ENCODE assay signal across 10 cellular contexts in the genomic region with DNA sequence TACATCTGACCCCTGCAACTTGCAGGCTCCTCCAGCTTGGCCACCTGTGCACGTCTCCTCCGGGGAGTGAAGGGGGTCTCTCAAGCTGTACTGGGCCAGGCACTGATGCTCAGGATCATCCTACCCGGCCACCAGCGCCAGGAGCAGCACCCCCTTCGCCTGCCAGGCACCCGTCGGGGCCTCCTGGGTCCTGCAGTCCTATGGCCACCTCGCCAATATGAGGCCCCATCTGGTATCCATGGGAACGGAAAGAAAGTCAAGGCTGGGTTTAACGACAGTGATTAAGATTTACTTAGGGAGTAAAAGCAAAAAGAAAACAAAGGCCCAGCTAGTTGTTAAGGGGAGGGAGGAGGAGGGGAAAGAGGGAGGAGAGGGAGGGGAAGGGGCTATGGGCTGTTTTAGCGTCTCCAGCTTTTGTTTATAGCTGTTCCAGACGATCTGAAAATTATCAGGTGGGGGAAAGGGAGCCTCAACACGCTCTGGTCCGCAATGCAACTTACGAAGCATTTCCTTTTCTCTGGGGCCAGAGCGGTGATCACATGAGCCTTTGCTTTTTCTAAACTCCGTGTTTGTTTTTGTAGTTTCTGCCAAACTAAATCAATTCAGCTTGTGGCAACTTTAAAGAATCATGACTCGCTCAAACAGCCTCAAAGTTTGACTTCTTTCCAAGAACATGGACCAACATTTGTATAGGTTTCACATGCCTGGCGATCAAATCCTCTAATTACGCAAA.
DNase-seq lines count a peak whose midpoint lies in the region; ATAC-seq and TF ChIP-seq lines count a peak whose summit lies in the region.
"Had no signal": no experiment of that assay in that cellular context is flagged by ENCODE, and none has a peak within 500 bp of the region (broad histone marks: within the 10 kb centered on the region; RNA-seq: fewer than 3 reads in every experiment).

No MANE protein-coding gene starts in this region.

- peaks cover 44% of the 10 kb centered on the region for H3K4me1 Mint-ChIP-seq in type B pancreatic cell (ENCODE audit: unreplicated experiment)

- H3K27me3 Mint-ChIP-seq in type B pancreatic cell, result no peaks in the 10 kb centered on the region

- intact Hi-C loops in mucosa of descending colon (cut with DNase I, micrococcal nuclease) (no loop called here), PC-9 (cut with micrococcal nuclease; ENCODE audit: unreplicated experiment) (no loop called here)

- H4K20me1 ChIP-seq in PC-9 (ENCODE audit: insufficient read depth), result no peaks in the 10 kb centered on the region

- no peak overlapping the region for H2AFZ ChIP-seq in PC-9

- TF ChIP-seq POLR2A in GM18505 (IDR thresholded peaks at IDR 0.05; ENCODE audit: borderline replicate concordance, extremely low read depth, insufficient read depth, insufficient read length), result no peak

- no peaks in the 10 kb centered on the region for H3K36me3 ChIP-seq in endocrine pancreas (ENCODE audit: control insufficient read depth, insufficient read depth, low read length)
- H3K36me3 ChIP-seq in mucosa of descending colon (ENCODE audit: low read depth), result no peaks in the 10 kb centered on the region
- H3K36me3 ChIP-seq in PC-9 (ENCODE audit: low read depth), result no peaks in the 10 kb centered on the region

- H3K4me3 Mint-ChIP-seq in type B pancreatic cell, result peak overlapping the region; percentile 67

- H3K27ac Mint-ChIP-seq in type B pancreatic cell, result peak overlapping the region; percentile 38

- H3K9me2 ChIP-seq in PC-9 (ENCODE audit: insufficient read depth), result no peaks in the 10 kb centered on the region

- BruUV-seq in PC-9 (replicated peaks; lab: Mats Ljungman, UMichigan), result no TSS peak

- no peak overlapping the region for H3K4me2 ChIP-seq in PC-9

- DNase-seq in DMS 273 (lab: John Stamatoyannopoulos, UW; ENCODE audit: unreplicated experiment) (peak; percentile 49), DMS 273 treated with DMSO at 0.1 percent for 48 hours (lab: John Stamatoyannopoulos, UW) (no peak), mucosa of descending colon (no peak), type B pancreatic cell (ENCODE audit: extremely low spot score, unreplicated experiment) (no peak), PC-9 (no peak), NCI-H1694 treated with DMSO at 0.1 percent for 48 hours (lab: John Stamatoyannopoulos, UW) (no peak)
- DNase-seq: stimulated activated CD4-positive, alpha-beta T cell treated with anti-CD3 and anti-CD28 coated beads, Interleukin-4, amount 100 ng/mL, for 4 hours had no signal

- H3K9me3 Mint-ChIP-seq in type B pancreatic cell, result peaks cover 5% of the 10 kb centered on the region

- CTCF ChIA-PET in PC-9 (lab: Charles Lee), result no interaction called here

- H3K9me3 ChIP-seq in endocrine pancreas (ENCODE audit: control insufficient read depth, low read length) (peaks cover 2% of the 10 kb centered on the region), mucosa of descending colon (no peaks in the 10 kb centered on the region), PC-9 (ENCODE audit: insufficient read depth, low read depth) (no peaks in the 10 kb centered on the region)

- TF ChIP-seq CTCF in mucosa of descending colon (IDR thresholded peaks at IDR 0.05) (no peak), type B pancreatic cell (conservative IDR thresholded peaks at IDR 0.05) (no peak), PC-9 (conservative IDR thresholded peaks at IDR 0.05) (no peak)

- ATAC-seq in mucosa of descending colon (peak; percentile 68), GM18505 (IDR thresholded peaks at IDR 0.05; ENCODE audit: unreplicated experiment) (no peak)

- H3K27me3 ChIP-seq in endocrine pancreas (ENCODE audit: control insufficient read depth, insufficient read depth, low read length) (no peaks in the 10 kb centered on the region), PC-9 (ENCODE audit: insufficient read depth, low read depth) (peaks cover 44% of the 10 kb centered on the region)

- H3K9ac ChIP-seq in endocrine pancreas (ENCODE audit: control insufficient read depth, insufficient read depth, low read length), result no peak overlapping the region

- H3K79me2 ChIP-seq in PC-9 (ENCODE audit: low read depth), result no peaks in the 10 kb centered on the region

- H3K27ac ChIP-seq in PC-9, result no peak overlapping the region
- H3K27ac ChIP-seq: 22Rv1 had no signal

- H3K4me1 ChIP-seq in endocrine pancreas (ENCODE audit: control insufficient read depth, insufficient read depth, low read length) (no peaks in the 10 kb centered on the region), mucosa of descending colon (ENCODE audit: low read depth) (peaks cover 23% of the 10 kb centered on the region), PC-9 (replicated peaks; ENCODE audit: insufficient read depth) (no peaks in the 10 kb centered on the region; the same call in 1 of the 2 replicates)

- H3F3A ChIP-seq in PC-9 (ENCODE audit: insufficient read depth, low read depth), result no peaks in the 10 kb centered on the region

- H3K4me3 ChIP-seq in endocrine pancreas (ENCODE audit: control insufficient read depth, insufficient read depth, low read length), result peak overlapping the region; percentile 44
- H3K4me3 ChIP-seq in mucosa of descending colon, result no peak overlapping the region
- no peak overlapping the region for H3K4me3 ChIP-seq in PC-9

- POLR2A ChIA-PET in PC-9 (lab: Charles Lee; ENCODE audit: unreplicated experiment), result no interaction called here

- H3K36me3 Mint-ChIP-seq in type B pancreatic cell, result peaks cover 10% of the 10 kb centered on the region
